18 cellular contexts compared by ENCODE assay signal in the genomic region with DNA sequence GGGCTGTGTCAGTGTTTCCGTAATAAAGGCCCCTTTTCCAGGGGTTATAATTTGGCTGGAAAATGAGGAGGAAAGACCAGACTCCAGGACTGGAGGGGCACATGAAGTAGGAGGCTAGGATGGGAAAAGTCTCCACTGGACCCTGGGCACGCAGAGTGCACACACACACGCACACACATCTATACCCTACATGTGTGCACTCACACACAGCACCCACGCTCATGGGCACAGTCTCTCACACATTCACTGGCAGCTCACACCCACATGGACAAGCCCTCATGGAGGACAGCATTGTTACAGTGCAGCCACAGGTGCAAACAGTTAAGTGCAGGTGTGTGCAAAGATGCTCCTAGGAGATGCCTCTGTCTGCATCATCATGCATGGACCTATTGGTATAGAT. TPM values are rescaled to one million over a fixed set of nuclear protein-coding genes. Genes with fewer than 3 reads are reported as not detected.
DNase-seq lines count a peak whose midpoint lies in the region; ATAC-seq, FAIRE-seq and TF ChIP-seq lines count a peak whose summit lies in the region.
"Had no signal": no experiment of that assay in that cellular context is flagged by ENCODE, and none has a peak within 500 bp of the region (broad histone marks: within the 10 kb centered on the region; RNA-seq: fewer than 3 reads in every experiment).

No MANE protein-coding gene starts in this region.

- no peaks in the 10 kb centered on the region for H3K36me3 ChIP-seq in bronchial epithelial cell (ENCODE audit: control insufficient read depth, insufficient read depth, low read length)

- peak overlapping the region; percentile 55 for H3K27ac Mint-ChIP-seq in T-helper 1 cell treated with Interleukin-12 subunit alpha and Interleukin-12 subunit beta and Interleukin-4 antibody, amounts not matched to agents 30 μg/mL and 1 μg/mL, for 36 hours
- peak overlapping the region; percentile 25 to 60 for H3K27ac Mint-ChIP-seq in activated naive CD4-positive, alpha-beta T cell treated with anti-CD3 and anti-CD28 coated beads, Interleukin-2, amount 50 U/mL, for 72 hours
- H3K27ac Mint-ChIP-seq in activated naive CD4-positive, alpha-beta T cell treated with anti-CD3 and anti-CD28 coated beads, Interleukin-2, amount 10 ng/mL, durations not matched to agents 7 days and 5 days: no peak overlapping the region
- H3K27ac Mint-ChIP-seq: GM23338 had no signal

- FAIRE-seq in bronchial epithelial cell (lab: Jason Lieb, UNC): peak; percentile 62
- FAIRE-seq: HTR-8/SVneo had no signal

- no peak for ATAC-seq in activated naive CD4-positive, alpha-beta T cell treated with anti-CD3 and anti-CD28 coated beads, Interleukin-2, amount 50 U/mL, for 72 hours
- ATAC-seq: GM23338, Right ventricle myocardium inferior had no signal

- H3K27me3 ChIP-seq in bronchial epithelial cell (ENCODE audit: control insufficient read depth, insufficient read depth, low read length): peaks cover 13% of the 10 kb centered on the region
- H3K27me3 ChIP-seq: SJSA1 had no signal

- H3K36me3 Mint-ChIP-seq in T-helper 1 cell treated with Interleukin-12 subunit alpha and Interleukin-12 subunit beta and Interleukin-4 antibody, amounts not matched to agents 30 μg/mL and 1 μg/mL, for 36 hours (ENCODE audit: low read depth): peaks cover 52% of the 10 kb centered on the region
- H3K36me3 Mint-ChIP-seq in activated naive CD4-positive, alpha-beta T cell treated with anti-CD3 and anti-CD28 coated beads, Interleukin-2, amount 50 U/mL, for 72 hours: peaks cover 0 to 42% of the 10 kb centered on the region in 2 donors
- H3K36me3 Mint-ChIP-seq in activated naive CD4-positive, alpha-beta T cell treated with anti-CD3 and anti-CD28 coated beads, Interleukin-2, amount 10 ng/mL, durations not matched to agents 7 days and 5 days: peaks cover 66% of the 10 kb centered on the region

- H3K4me3 Mint-ChIP-seq in T-helper 1 cell treated with Interleukin-12 subunit alpha and Interleukin-12 subunit beta and Interleukin-4 antibody, amounts not matched to agents 30 μg/mL and 1 μg/mL, for 36 hours: no peak overlapping the region
- no peak overlapping the region for H3K4me3 Mint-ChIP-seq in activated naive CD4-positive, alpha-beta T cell treated with anti-CD3 and anti-CD28 coated beads, Interleukin-2, amount 10 ng/mL, durations not matched to agents 7 days and 5 days
- H3K4me3 Mint-ChIP-seq: GM23338 had no signal

- peaks cover 54% of the 10 kb centered on the region for H3K4me1 Mint-ChIP-seq in T-helper 1 cell treated with Interleukin-12 subunit alpha and Interleukin-12 subunit beta and Interleukin-4 antibody, amounts not matched to agents 30 μg/mL and 1 μg/mL, for 36 hours (ENCODE audit: low read depth)
- H3K4me1 Mint-ChIP-seq in activated naive CD4-positive, alpha-beta T cell treated with anti-CD3 and anti-CD28 coated beads, Interleukin-2, amount 10 ng/mL, durations not matched to agents 7 days and 5 days: peaks cover 58% of the 10 kb centered on the region

- CTCF ChIA-PET in activated naive CD4-positive, alpha-beta T cell treated with anti-CD3 and anti-CD28 coated beads, Interleukin-2, amount 10 ng/mL, durations not matched to agents 7 days and 5 days (lab: Charles Lee): interaction anchor here (2.3 kb wide), 1 partner anchor 98 kb away, joined by 8 read pairs; no protein-coding TSS in a partner anchor

- no peaks in the 10 kb centered on the region for H3K27me3 Mint-ChIP-seq in T-helper 1 cell treated with Interleukin-12 subunit alpha and Interleukin-12 subunit beta and Interleukin-4 antibody, amounts not matched to agents 30 μg/mL and 1 μg/mL, for 36 hours (ENCODE audit: low read depth)
- H3K27me3 Mint-ChIP-seq in activated naive CD4-positive, alpha-beta T cell treated with anti-CD3 and anti-CD28 coated beads, Interleukin-2, amount 10 ng/mL, durations not matched to agents 7 days and 5 days: no peaks in the 10 kb centered on the region

- TF ChIP-seq CTCF in bronchial epithelial cell (IDR thresholded peaks at IDR 0.05; ENCODE audit: insufficient read depth, low read length, severe bottlenecking): no peak

- H3K4me3 ChIP-seq in bronchial epithelial cell (ENCODE audit: low read depth, low read length): no peak overlapping the region
- H3K4me3 ChIP-seq: GM23338, SJSA1 had no signal

- DNase-seq in T-helper 1 cell (no peak), bronchial epithelial cell (ENCODE audit: low read depth) (no peak), HT-29 (ENCODE audit: low spot score) (no peak), NCI-H526 (lab: John Stamatoyannopoulos, UW) (no peak)
- DNase-seq in activated naive CD4-positive, alpha-beta T cell treated with anti-CD3 and anti-CD28 coated beads, Interleukin-2, amount 50 U/mL, for 72 hours (ENCODE audit: low spot score in 2 of 2): no peak
- DNase-seq in activated naive CD4-positive, alpha-beta T cell treated with anti-CD3 and anti-CD28 coated beads, Interleukin-2, amount 10 ng/mL, durations not matched to agents 7 days and 5 days: no peak
- DNase-seq: AML-193, C1 segment of cervical spinal cord, GDM1, HCEC 1CT, NCI-H1436 treated with DMSO at 0.1 percent for 48 hours had no signal

- H3K9me3 Mint-ChIP-seq in T-helper 1 cell treated with Interleukin-12 subunit alpha and Interleukin-12 subunit beta and Interleukin-4 antibody, amounts not matched to agents 30 μg/mL and 1 μg/mL, for 36 hours: no peaks in the 10 kb centered on the region
- H3K9me3 Mint-ChIP-seq in activated naive CD4-positive, alpha-beta T cell treated with anti-CD3 and anti-CD28 coated beads, Interleukin-2, amount 50 U/mL, for 72 hours: no peaks in the 10 kb centered on the region
- H3K9me3 Mint-ChIP-seq in activated naive CD4-positive, alpha-beta T cell treated with anti-CD3 and anti-CD28 coated beads, Interleukin-2, amount 10 ng/mL, durations not matched to agents 7 days and 5 days: no peaks in the 10 kb centered on the region
- H3K9me3 Mint-ChIP-seq: GM23338 had no signal

RNA-seq across cellular contexts. Expression of a gene that starts 9.0 kb away (rescaled TPM):
- total RNA-seq in activated naive CD4-positive, alpha-beta T cell treated with anti-CD3 and anti-CD28 coated beads, Interleukin-2, amount 50 U/mL, for 72 hours: 100 to 1,000 TPM; 119 to 136 TPM
- total RNA-seq in bronchial epithelial cell: 0.13 and 0.26 TPM in 2 replicates
- total RNA-seq in HT-29 (2014; rRNA removed; shearing (Covaris generic)): 0.18 TPM in 1 of 2 replicates, not detected in the other
- total RNA-seq: A172, NCI-H460 had no signal

Comparison
In these comparisons a context has a peak if more than half of its experiments do, and no peak if none do; other contexts are left out.
1. RNA of a gene that starts 9.0 kb away (total RNA-seq): 119 to 136 TPM in activated naive CD4-positive, alpha-beta T cell treated with anti-CD3 and anti-CD28 coated beads, Interleukin-2, amount 50 U/mL, for 72 hours; 0.13 to 0.26 TPM in bronchial epithelial cell and 0.18 TPM in HT-29; every median in the first group is over 10 times any median in the second.